8 cellular contexts compared by ENCODE assay signal in the genomic region with DNA sequence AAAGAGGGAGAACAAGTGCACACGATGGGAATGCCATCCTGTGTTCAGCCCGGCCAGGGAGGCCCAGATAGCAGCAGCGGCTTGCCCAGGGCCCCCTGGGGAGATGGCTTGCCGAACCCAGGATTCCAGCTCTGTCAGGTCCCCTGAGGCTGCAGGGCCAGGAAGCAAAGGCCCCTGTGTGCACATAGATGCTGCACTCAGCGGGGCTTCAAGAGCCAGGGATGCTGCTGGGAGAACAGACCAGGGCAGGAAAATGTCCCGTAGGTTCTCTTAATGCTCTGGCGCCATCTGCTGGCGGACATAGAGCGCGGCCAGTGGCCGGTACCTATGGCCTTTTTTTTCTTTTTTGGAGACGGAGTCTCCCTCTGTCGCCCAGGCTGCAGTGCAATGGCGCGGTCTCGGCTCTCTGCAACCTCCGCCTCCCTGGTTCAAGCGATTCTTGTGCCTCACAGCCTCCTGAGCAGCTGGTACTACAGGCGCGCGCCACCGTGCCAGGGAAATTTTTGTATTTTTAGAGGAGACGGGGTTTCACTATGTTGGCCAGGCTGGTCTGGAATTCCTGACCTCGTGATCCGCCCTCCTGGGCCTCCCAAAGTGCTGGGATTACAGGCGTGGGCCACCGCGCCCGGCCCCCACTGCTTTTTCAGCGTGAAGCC. TPM values are rescaled to one million over a fixed set of nuclear protein-coding genes. Genes with fewer than 3 reads are reported as not detected.
DNase-seq lines count a peak whose midpoint lies in the region; ATAC-seq and TF ChIP-seq lines count a peak whose summit lies in the region.

No MANE protein-coding gene starts in this region.

- TF ChIP-seq CTCF in GM23338 (conservative IDR thresholded peaks at IDR 0.05; ENCODE audit: low read depth in 2 of 2) (peak; percentile 87 to 91), LNCAP (IDR thresholded peaks at IDR 0.05) (peak; percentile 95)

- H3K79me2 ChIP-seq in GM23338 (replicated peaks; ENCODE audit: insufficient read depth): 0 out of 2 replicates have a peak, but pooled peaks cover 5% of the 10 kb centered on the region

- peaks cover 24% of the 10 kb centered on the region for H3K36me3 ChIP-seq in GM23338 (ENCODE audit: insufficient read depth)

- intact Hi-C loops in Right ventricle myocardium inferior (cut with DNase I) (no loop called here), posterior vena cava (cut with DNase I) (loop anchor here (5.0 kb wide), 2 partner anchors 90 to 95 kb away; no protein-coding TSS in a partner anchor)

- H3K4me1 Mint-ChIP-seq in GM23338: no peaks in the 10 kb centered on the region

- H3K27me3 Mint-ChIP-seq in GM23338 (ENCODE audit: insufficient read depth, low read depth, poor library complexity): peaks cover 11% of the 10 kb centered on the region

- H2AFZ ChIP-seq in GM23338: no peak overlapping the region

- ATAC-seq in GM23338: peak; percentile 94
- ATAC-seq in Right ventricle myocardium inferior: peak; percentile 77

- H4K20me1 ChIP-seq in GM23338 (replicated peaks; ENCODE audit: insufficient read depth): 0 out of 2 replicates have a peak, but pooled peaks cover 18% of the 10 kb centered on the region

- H3K4me3 Mint-ChIP-seq in GM23338: no peak overlapping the region

- no peak overlapping the region for H3K4me3 ChIP-seq in GM23338

- no peak overlapping the region for H3K4me2 ChIP-seq in GM23338

- no peaks in the 10 kb centered on the region for H3K27me3 ChIP-seq in GM23338 (ENCODE audit: insufficient read depth)

- H3F3A ChIP-seq in GM23338 (replicated peaks; ENCODE audit: low read depth): peaks cover 13% of the 10 kb centered on the region; the same call in 1 of the 2 replicates

- peak; percentile 43 for DNase-seq in GM04504 (ENCODE audit: low read depth)
- peak; percentile 93 for DNase-seq in GM23338 (ENCODE audit: low spot score)
- peak; percentile 60 for DNase-seq in SKM-1 treated with dmso at 0.1 percent for 144 hours (lab: John Stamatoyannopoulos, UW; ENCODE audit: unreplicated experiment)
- peak; percentile 72 for DNase-seq in activated naive CD4-positive, alpha-beta T cell treated with anti-CD3 and anti-CD28 coated beads, Interleukin-2, amount 50 U/mL, for 16 hours
- DNase-seq in Right ventricle myocardium inferior (ENCODE audit: missing footprints): peak; percentile 85
- peak; percentile 94 for DNase-seq in posterior vena cava (ENCODE audit: low spot score)
- peak; percentile 59 for DNase-seq in ureter (ENCODE audit: low spot score)

- H3K4me1 ChIP-seq in GM23338 (ENCODE audit: insufficient read depth): no peaks in the 10 kb centered on the region

- H3K9me3 Mint-ChIP-seq in GM23338: no peaks in the 10 kb centered on the region; the same call in 2 of the 3 replicates

- no peaks in the 10 kb centered on the region for H3K9me2 ChIP-seq in GM23338 (ENCODE audit: insufficient read depth)

- peak overlapping the region; percentile 81; the same call in 1 of the 2 replicates for H3K27ac ChIP-seq in GM23338 (ENCODE audit: low read depth)

- no peak overlapping the region for H3K27ac Mint-ChIP-seq in GM23338

- peaks cover 30% of the 10 kb centered on the region for H3K36me3 Mint-ChIP-seq in GM23338 (ENCODE audit: low read depth)

TF ChIP-seq in GM23338, 12 proteins besides CTCF, POLR2A, EP300 and RAD21:
- TF ChIP-seq CREB1 (CRISPR knock-in tag; IDR thresholded peaks at IDR 0.05; ENCODE audit: low read depth) (0 out of 2 replicates have a peak, but pooled peaks have one; percentile 20), STAT1 (IDR thresholded peaks at IDR 0.05; ENCODE audit: unreplicated experiment) (no peak)

RNA-seq across cellular contexts. Expression of a gene that starts 22.4 kb away (rescaled TPM):
- 24.0 and 25.8 TPM in 2 replicates for total RNA-seq in GM23338 (2014; rRNA removed; shearing (Covaris generic))
- polyA plus RNA-seq in GM23338 (2016; fragmentation: Nextera tagmentation; extraction: Ambion mirVana): 51.9 and 60.9 TPM in 2 replicates
- total RNA-seq in Right ventricle myocardium inferior: 22.0 TPM
- 10 to 100 TPM; 34.4 to 41.6 TPM for total RNA-seq in posterior vena cava
- 39.1 TPM for total RNA-seq in ureter

RNA-seq across cellular contexts. Expression of a gene that starts 59.8 kb away (rescaled TPM):
- total RNA-seq in GM23338 (2014; rRNA removed; shearing (Covaris generic)): 46.4 and 63.6 TPM in 2 replicates
- polyA plus RNA-seq in GM23338 (2016; fragmentation: Nextera tagmentation; extraction: Ambion mirVana): 23.6 and 28.6 TPM in 2 replicates
- total RNA-seq in Right ventricle myocardium inferior (56.9 TPM), posterior vena cava (10 to 100 TPM; 70.4 to 72.4 TPM), ureter (59.6 TPM)

Comparison
In these comparisons a context has a peak if more than half of its experiments do, and no peak if none do; other contexts are left out.
1. DNase-seq: peak in every context shown above with its lines; median percentile 94 in posterior vena cava; 93 in GM23338; 85 in Right ventricle myocardium inferior; 72 in activated naive CD4-positive, alpha-beta T cell treated with anti-CD3 and anti-CD28 coated beads, Interleukin-2, amount 50 U/mL, for 16 hours; 60 in SKM-1 treated with dmso at 0.1 percent for 144 hours; 59 in ureter; 43 in GM04504.